Comparison of ENCODE assay signal across 10 cellular contexts in the genomic region with DNA sequence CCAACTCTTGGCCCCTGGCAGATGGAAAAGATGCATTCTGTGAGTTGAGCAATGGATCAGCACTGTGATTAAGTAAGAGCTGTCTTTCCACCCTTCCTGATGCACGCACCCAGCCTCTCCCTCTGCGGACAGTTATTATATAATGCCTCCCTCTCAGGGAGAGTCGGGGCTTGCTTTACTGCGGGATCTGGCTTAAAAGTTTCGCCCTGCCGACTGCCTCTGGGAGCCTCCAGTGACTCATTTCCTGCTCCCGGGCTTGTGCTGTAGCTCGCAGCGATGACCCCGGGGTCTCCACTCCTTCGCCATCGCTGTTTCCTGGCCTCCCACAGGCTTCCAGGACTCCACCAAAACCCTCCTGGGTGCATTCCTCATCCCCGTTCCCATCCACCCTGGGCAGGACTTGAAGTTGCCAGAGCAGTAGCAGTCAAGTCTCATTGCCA.
DNase-seq lines count a peak whose midpoint lies in the region; ATAC-seq, FAIRE-seq and TF ChIP-seq lines count a peak whose summit lies in the region.
"Had no signal": no experiment of that assay in that cellular context is flagged by ENCODE, and none has a peak within 500 bp of the region (broad histone marks: within the 10 kb centered on the region; RNA-seq: fewer than 3 reads in every experiment).

No MANE protein-coding gene starts in this region.

- peak overlapping the region; percentile 86 for H3K4me2 ChIP-seq in astrocyte (ENCODE audit: low read length)

- H3K27me3 Mint-ChIP-seq in astrocyte (ENCODE audit: low read depth, unreplicated experiment), result peaks cover 2% of the 10 kb centered on the region

- no peak for FAIRE-seq in astrocyte (lab: Jason Lieb, UNC)

- H3K9me3 ChIP-seq in astrocyte (ENCODE audit: insufficient read depth, low read depth, low read length), result no peaks in the 10 kb centered on the region
- no peaks in the 10 kb centered on the region for H3K9me3 ChIP-seq in right cardiac atrium (ENCODE audit: control insufficient read depth, low read length)

- peak overlapping the region; percentile 4 for H3K27ac Mint-ChIP-seq in astrocyte (ENCODE audit: unreplicated experiment)
- H3K27ac Mint-ChIP-seq: activated naive CD8-positive, alpha-beta T cell had no signal

- no peaks in the 10 kb centered on the region for H3K36me3 ChIP-seq in astrocyte (ENCODE audit: insufficient read depth, low read length)

- H3K4me3 Mint-ChIP-seq in astrocyte (ENCODE audit: unreplicated experiment), result peak overlapping the region; percentile 23
- H3K4me3 Mint-ChIP-seq: activated naive CD8-positive, alpha-beta T cell had no signal

- peak overlapping the region; percentile 59 for H3K9ac ChIP-seq in astrocyte (ENCODE audit: low read length)

- H3K36me3 Mint-ChIP-seq in astrocyte (ENCODE audit: low read depth, unreplicated experiment), result no peaks in the 10 kb centered on the region
- H3K36me3 Mint-ChIP-seq: activated naive CD8-positive, alpha-beta T cell had no signal

- peaks cover 9% of the 10 kb centered on the region for H3K9me3 Mint-ChIP-seq in astrocyte (ENCODE audit: unreplicated experiment)

- TF ChIP-seq CTCF in astrocyte (IDR thresholded peaks at IDR 0.05; ENCODE audit: insufficient read depth, low read depth, low read length), result no peak

- intact Hi-C loops in right cardiac atrium (cut with DNase I) (loop anchor here in 1 of 4 donors (10.0 kb wide), 1 partner anchor 178 kb away; no protein-coding TSS in a partner anchor), head of caudate nucleus (cut with DNase I) (no loop called here)

- WGBS in right cardiac atrium, result 39% methylated on average over 13 of the region's 13 CpGs

- no peaks in the 10 kb centered on the region for H3K27me3 ChIP-seq in astrocyte (ENCODE audit: insufficient read depth, low read length)
- no peaks in the 10 kb centered on the region for H3K27me3 ChIP-seq in right cardiac atrium (ENCODE audit: control insufficient read depth, insufficient read depth)

- peak overlapping the region; percentile 62 for H3K27ac ChIP-seq in astrocyte (ENCODE audit: low read depth, low read length)
- H3K27ac ChIP-seq in right cardiac atrium (ENCODE audit: low read length), result no peak overlapping the region
- no peak overlapping the region for H3K27ac ChIP-seq in substantia nigra (ENCODE audit: low read depth, low read length, poor library complexity, severe bottlenecking)

- H3K4me3 ChIP-seq in astrocyte (ENCODE audit: insufficient read depth, low read depth, low read length) (peak overlapping the region; percentile 35), right cardiac atrium (ENCODE audit: low read length) (no peak overlapping the region)

- peak; percentile 72 for DNase-seq in HS-5 (ENCODE audit: low read depth)
- peak; percentile 87 for DNase-seq in astrocyte (ENCODE audit: low read depth)
- DNase-seq in right cardiac atrium, result peak in 2 of 3 donors; percentile 45 to 64
- peak; percentile 94 for DNase-seq in stromal cell of bone marrow (ENCODE audit: low read depth)
- no peak for DNase-seq in substantia nigra (lab: John Stamatoyannopoulos, UW)
- DNase-seq in SHP77 (lab: John Stamatoyannopoulos, UW), result no peak
- no peak for DNase-seq in head of caudate nucleus
- DNase-seq: NCI-H1436 had no signal

- H3K4me1 ChIP-seq in astrocyte (ENCODE audit: insufficient read depth, low read length), result peaks cover 12% of the 10 kb centered on the region
- peaks cover 4% of the 10 kb centered on the region for H3K4me1 ChIP-seq in right cardiac atrium (ENCODE audit: control insufficient read depth, insufficient read depth, low read length)

- H3K4me1 Mint-ChIP-seq in astrocyte (ENCODE audit: low read depth, unreplicated experiment), result peaks cover 14% of the 10 kb centered on the region

- peak; percentile 63 to 91 for ATAC-seq in right cardiac atrium
- no peak for ATAC-seq in GM18907 (IDR thresholded peaks at IDR 0.05; ENCODE audit: unreplicated experiment)

- peak overlapping the region; percentile 72 for H2AFZ ChIP-seq in astrocyte (ENCODE audit: low read depth, low read length)

- H4K20me1 ChIP-seq in astrocyte (ENCODE audit: insufficient read depth, low read length), result no peaks in the 10 kb centered on the region

- no peaks in the 10 kb centered on the region for H3K79me2 ChIP-seq in astrocyte (ENCODE audit: insufficient read depth, low read length)

Comparison
In these comparisons a context has a peak if more than half of its experiments do, and no peak if none do; other contexts are left out.
1. DNase-seq: peak in HS-5 (single experiment), astrocyte (single experiment), right cardiac atrium (2 of 3) and stromal cell of bone marrow (single experiment); none in substantia nigra (0 of 49), SHP77 (0 of 2) and head of caudate nucleus (0 of 42).